In the genomic region with DNA sequence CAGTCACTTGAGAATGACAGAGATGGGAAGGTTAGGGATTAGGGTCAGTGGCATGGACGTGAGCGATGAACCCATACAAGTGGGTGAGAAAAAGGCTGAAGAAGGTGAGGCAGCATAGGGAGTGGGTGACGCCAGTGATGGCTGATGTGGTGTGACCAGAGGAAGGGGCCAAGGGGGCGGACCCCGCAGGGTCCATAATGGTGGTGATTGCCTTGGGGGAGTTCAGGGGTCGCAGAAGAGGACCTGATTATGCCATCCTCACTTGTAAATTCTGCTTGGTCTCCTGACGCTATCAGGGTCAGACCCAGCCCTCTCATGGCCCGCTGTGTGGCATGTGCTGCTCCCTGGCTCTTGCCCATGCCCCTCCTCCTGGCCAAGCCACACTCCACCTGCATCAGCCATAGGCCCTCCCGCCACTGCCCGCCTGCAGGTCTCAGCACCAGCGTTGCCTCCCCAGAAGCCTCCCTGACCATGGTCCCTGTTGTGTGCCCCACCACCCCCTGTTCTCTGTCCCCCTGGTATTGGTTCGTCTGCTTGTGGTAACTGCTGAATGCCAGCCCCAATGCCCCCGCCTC, we compare ENCODE assay signal across 19 cellular contexts.
DNase-seq lines count a peak whose midpoint lies in the region; ATAC-seq lines count a peak whose summit lies in the region.
"Had no signal": no experiment of that assay in that cellular context is flagged by ENCODE, and none has a peak within 500 bp of the region (broad histone marks: within the 10 kb centered on the region; RNA-seq: fewer than 3 reads in every experiment).

No MANE protein-coding gene starts in this region.

- no peak overlapping the region for H4K8ac ChIP-seq in trophoblast cell (ENCODE audit: low read depth, low read length)

- H3K9me3 Mint-ChIP-seq in activated CD8-positive, alpha-beta memory T cell treated with anti-CD3 and anti-CD28 coated beads, Interleukin-2, amount 10 ng/mL, durations not matched to agents 7 days and 5 days (ENCODE audit: low read depth) = peaks cover 9% of the 10 kb centered on the region

- H3K4me3 ChIP-seq in trophoblast cell (ENCODE audit: low read depth, low read length) = peak overlapping the region; percentile 19
- H3K4me3 ChIP-seq: MG63 had no signal

- H3K27me3 Mint-ChIP-seq in activated CD8-positive, alpha-beta memory T cell treated with anti-CD3 and anti-CD28 coated beads, Interleukin-2, amount 10 ng/mL, durations not matched to agents 7 days and 5 days = no peaks in the 10 kb centered on the region

- no peak overlapping the region for H3K18ac ChIP-seq in trophoblast cell (ENCODE audit: low read length)

- H3K14ac ChIP-seq in trophoblast cell (ENCODE audit: low read length) = no peak overlapping the region

- no peak overlapping the region for H2BK12ac ChIP-seq in trophoblast cell (ENCODE audit: low read length)

- no peak overlapping the region for H4K12ac ChIP-seq in trophoblast cell (ENCODE audit: low read depth, low read length)

- no peaks in the 10 kb centered on the region for H3K79me2 ChIP-seq in trophoblast cell (ENCODE audit: control insufficient read depth, insufficient read depth, low read length, poor library complexity)

- no peak overlapping the region for H2BK120ac ChIP-seq in trophoblast cell (ENCODE audit: insufficient read depth, low read length, poor library complexity)

- H4K91ac ChIP-seq in trophoblast cell (ENCODE audit: low read depth, low read length) = no peak overlapping the region

- H3K4me3 Mint-ChIP-seq in activated CD8-positive, alpha-beta memory T cell treated with anti-CD3 and anti-CD28 coated beads, Interleukin-2, amount 10 ng/mL, durations not matched to agents 7 days and 5 days = no peak overlapping the region

- DNase-seq in activated CD8-positive, alpha-beta memory T cell treated with anti-CD3 and anti-CD28 coated beads for 24 hours = peak; percentile 35
- no peak for DNase-seq in activated CD8-positive, alpha-beta memory T cell treated with anti-CD3 and anti-CD28 coated beads, Interleukin-2, amount 10 ng/mL, durations not matched to agents 7 days and 5 days
- DNase-seq in islet precursor cell = peak; percentile 29
- no peak for DNase-seq in trophoblast cell
- DNase-seq in NCI-H1436 treated with DMSO at 0.1 percent for 48 hours (lab: John Stamatoyannopoulos, UW) = no peak
- no peak for DNase-seq in putamen (ENCODE audit: low spot score)
- no peak for DNase-seq in T1000 (lab: John Stamatoyannopoulos, UW)
- DNase-seq: 8988T, Calu3, DMS53, KBM-7, MG63, NCI-H1694, NCI-H2029 treated with DMSO at 0.1 percent for 48 hours, NCI-H226, NCI-H510A, NCI-H69, RPMI8226, SHP77 had no signal

- no peaks in the 10 kb centered on the region for H3K27me3 ChIP-seq in trophoblast cell (ENCODE audit: insufficient read depth, low read length)
- H3K27me3 ChIP-seq: MG63 had no signal

- H3K4me2 ChIP-seq in trophoblast cell (ENCODE audit: low read length) = no peak overlapping the region

- peaks cover 0 to 2% of the 10 kb centered on the region in 2 experiments for H3K4me1 ChIP-seq in trophoblast cell (ENCODE audit: control insufficient read depth in 1 of 2, insufficient read depth in 2 of 2, low read length in 2 of 2)

- no peak overlapping the region for H3K4ac ChIP-seq in trophoblast cell (ENCODE audit: low read depth, low read length)

- no peak overlapping the region for H2AK5ac ChIP-seq in trophoblast cell (ENCODE audit: low read length)

- no peak overlapping the region for H3K9ac ChIP-seq in trophoblast cell (ENCODE audit: low read length)

- no CpG with 5 or more reads among the region's 13 CpGs for WGBS in trophoblast cell (ENCODE audit: extremely low coverage, insufficient coverage, insufficient read length)

- peaks cover 22% of the 10 kb centered on the region for H3K9me3 ChIP-seq in trophoblast cell (ENCODE audit: insufficient read depth, low read depth, low read length)
- H3K9me3 ChIP-seq: MG63 had no signal

- no peaks in the 10 kb centered on the region for H3K79me1 ChIP-seq in trophoblast cell (ENCODE audit: low read length)

- no peak overlapping the region for H2AFZ ChIP-seq in trophoblast cell (ENCODE audit: insufficient read depth, low read length, poor library complexity)

- H3K23ac ChIP-seq in trophoblast cell (ENCODE audit: low read length) = no peak overlapping the region

- H3K4me1 Mint-ChIP-seq in activated CD8-positive, alpha-beta memory T cell treated with anti-CD3 and anti-CD28 coated beads, Interleukin-2, amount 10 ng/mL, durations not matched to agents 7 days and 5 days = no peaks in the 10 kb centered on the region

- peaks cover 6% of the 10 kb centered on the region for H3K36me3 Mint-ChIP-seq in activated CD8-positive, alpha-beta memory T cell treated with anti-CD3 and anti-CD28 coated beads, Interleukin-2, amount 10 ng/mL, durations not matched to agents 7 days and 5 days

- CTCF ChIA-PET in activated CD8-positive, alpha-beta memory T cell treated with anti-CD3 and anti-CD28 coated beads, Interleukin-2, amount 10 ng/mL, durations not matched to agents 7 days and 5 days (lab: Charles Lee) = no interaction called here

- no peaks in the 10 kb centered on the region for H3K36me3 ChIP-seq in trophoblast cell (ENCODE audit: control insufficient read depth in 1 of 2, insufficient read depth in 2 of 2, low read length in 2 of 2)
- H3K36me3 ChIP-seq: MG63 had no signal

- no peak overlapping the region for H3K27ac Mint-ChIP-seq in activated CD8-positive, alpha-beta memory T cell treated with anti-CD3 and anti-CD28 coated beads, Interleukin-2, amount 10 ng/mL, durations not matched to agents 7 days and 5 days

- H2BK5ac ChIP-seq in trophoblast cell (ENCODE audit: low read depth, low read length, poor library complexity) = no peak overlapping the region

- H3K27ac ChIP-seq in trophoblast cell (ENCODE audit: low read depth, low read length) = no peak overlapping the region

- ATAC-seq in activated CD8-positive, alpha-beta memory T cell treated with anti-CD3 and anti-CD28 coated beads, Interleukin-2, amount 10 ng/mL, durations not matched to agents 7 days and 5 days = no peak

Comparison
In these comparisons a context has a peak if more than half of its experiments do, and no peak if none do; other contexts are left out.
1. DNase-seq: peak in activated CD8-positive, alpha-beta memory T cell treated with anti-CD3 and anti-CD28 coated beads for 24 hours (single experiment) and islet precursor cell (single experiment); none in activated CD8-positive, alpha-beta memory T cell treated with anti-CD3 and anti-CD28 coated beads, Interleukin-2, amount 10 ng/mL, durations not matched to agents 7 days and 5 days (single experiment), trophoblast cell (0 of 2), NCI-H1436 treated with DMSO at 0.1 percent for 48 hours (single experiment), putamen (single experiment) and T1000 (single experiment).